ENCODE assay signal across 7 cellular contexts in the genomic region with DNA sequence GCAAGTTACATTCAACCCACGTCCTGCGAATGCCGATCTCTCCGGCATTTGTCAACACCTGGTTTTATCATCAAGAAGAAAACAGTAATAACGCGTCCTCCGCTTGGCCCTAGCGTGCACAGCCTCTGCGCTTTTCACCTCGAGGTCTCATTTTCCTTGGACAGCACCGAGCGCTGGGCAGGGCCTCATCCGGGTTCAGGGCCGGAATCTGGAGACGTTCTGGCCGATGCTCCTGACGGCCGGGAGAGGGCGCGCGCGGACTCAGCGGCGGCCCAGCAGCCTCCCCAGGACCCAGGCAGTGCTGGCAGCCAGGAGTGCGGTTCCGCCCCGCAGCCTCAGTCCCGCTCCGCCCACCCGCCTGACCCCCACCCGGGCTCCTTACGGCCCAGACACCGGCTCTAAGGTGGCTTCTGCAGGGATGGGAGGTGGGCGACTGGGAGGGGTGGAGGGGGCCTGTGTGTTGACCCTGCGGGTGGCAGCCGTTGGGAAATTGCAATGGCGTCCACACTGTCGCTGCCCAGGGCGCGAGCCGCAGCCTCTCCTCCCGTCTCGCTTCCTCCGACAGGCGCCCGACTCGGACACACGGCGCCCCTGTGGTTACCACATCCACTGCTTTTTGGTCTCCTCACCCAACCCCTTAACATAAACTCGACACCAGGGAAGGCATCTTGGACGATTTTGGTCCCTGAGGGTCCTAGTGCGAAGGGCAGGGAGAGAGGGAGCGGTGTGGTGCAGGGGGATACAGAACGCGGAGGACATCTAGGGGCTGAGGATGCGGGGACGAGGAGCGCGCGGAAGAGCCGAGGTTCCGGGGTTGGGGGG.
DNase-seq lines count a peak whose midpoint lies in the region; ATAC-seq and TF ChIP-seq lines count a peak whose summit lies in the region.

No MANE protein-coding gene starts in this region.

- in situ Hi-C loops in GM13977 (cut with MboI; ENCODE audit: low pct_unique_long_range_greater_than_20kb, low sequenced_read_pairs, unreplicated experiment) = no loop called here

- peak overlapping the region; percentile 92 for H3K27ac ChIP-seq in caudate nucleus (ENCODE audit: low read depth, low read length)

- peak; percentile 34 for ATAC-seq in HG03025 (IDR thresholded peaks at IDR 0.05; ENCODE audit: low FRiP score, unreplicated experiment)

- TF ChIP-seq CTCF in GM13977 (IDR thresholded peaks at IDR 0.05; ENCODE audit: extremely low read depth, insufficient read depth, missing control alignments) = peak; percentile 97

- DNase-seq in GM13977 (ENCODE audit: low spot score) (peak; percentile 91), NCI-H2196 treated with DMSO at 0.1 percent for 48 hours (lab: John Stamatoyannopoulos, UW; ENCODE audit: unreplicated experiment) (peak; percentile 87), caudate nucleus (lab: John Stamatoyannopoulos, UW) (peak in 60 of 61 donors; percentile 32 to 90 (median 77)), islet precursor cell (peak; percentile 95)
- DNase-seq in activated CD4-positive, CD25-positive, alpha-beta regulatory T cell (lab: John Stamatoyannopoulos, UW) = peak; percentile 46 to 60 (median 52)
- DNase-seq in stimulated activated CD4-positive, alpha-beta T cell treated with anti-CD3 and anti-CD28 coated beads, Interleukin-12 subunit alpha, Interleukin-12 subunit beta, amount 100 ng/mL, for 24 hours (ENCODE audit: low read depth in 2 of 2) = peak; percentile 57 to 66

Comparison
In these comparisons a context has a peak if more than half of its experiments do, and no peak if none do; other contexts are left out.
1. Peak in every context shown above with its lines: DNase-seq, ATAC-seq and H3K27ac ChIP-seq.